9 cellular contexts compared by ENCODE assay signal in genomic region chr3:168620854-168621253, GRCh38.
DNase-seq lines count a peak whose midpoint lies in the region; ATAC-seq and TF ChIP-seq lines count a peak whose summit lies in the region.
"Had no signal": no experiment of that assay in that cellular context is flagged by ENCODE, and none has a peak within 500 bp of the region (broad histone marks: within the 10 kb centered on the region; RNA-seq: fewer than 3 reads in every experiment).

No MANE protein-coding gene starts in this region.

- no peak overlapping the region for H3K27ac Mint-ChIP-seq in activated naive CD4-positive, alpha-beta T cell treated with anti-CD3 and anti-CD28 coated beads, Interleukin-2, amount 50 U/mL, for 72 hours
- H3K27ac Mint-ChIP-seq: naive B cell had no signal

- ATAC-seq in HG03095 (IDR thresholded peaks at IDR 0.05; ENCODE audit: unreplicated experiment): peak; percentile 74
- ATAC-seq in activated naive CD4-positive, alpha-beta T cell treated with anti-CD3 and anti-CD28 coated beads, Interleukin-2, amount 50 U/mL, for 72 hours: no peak

- no peaks in the 10 kb centered on the region for H3K27me3 ChIP-seq in spleen (replicated peaks in 1 of 7)

- H3K27ac ChIP-seq in spleen: no peak overlapping the region

- no peak for TF ChIP-seq POLR2A in spleen (IDR thresholded peaks at IDR 0.05)

- H3K36me3 Mint-ChIP-seq in activated naive CD4-positive, alpha-beta T cell treated with anti-CD3 and anti-CD28 coated beads, Interleukin-2, amount 50 U/mL, for 72 hours: no peaks in the 10 kb centered on the region
- H3K36me3 Mint-ChIP-seq: naive B cell had no signal

- no peaks in the 10 kb centered on the region for H3K4me1 ChIP-seq in spleen

- DNase-seq in GM13976 (ENCODE audit: low spot score) (no peak), NCI-H748 treated with DMSO at 0.1 percent for 48 hours (lab: John Stamatoyannopoulos, UW) (peak; percentile 4), fibroblast of mammary gland (ENCODE audit: low read depth) (peak; percentile 8), retina (peak; percentile 58), NOMO-1 (lab: John Stamatoyannopoulos, UW; ENCODE audit: unreplicated experiment in 2 of 2) (no peak), spleen (no peak)
- no peak for DNase-seq in activated naive CD4-positive, alpha-beta T cell treated with anti-CD3 and anti-CD28 coated beads, Interleukin-2, amount 50 U/mL, for 72 hours (ENCODE audit: low spot score in 2 of 2)
- DNase-seq: naive B cell had no signal

- no peaks in the 10 kb centered on the region for H3K9me3 ChIP-seq in spleen

- no peak overlapping the region for H3K4me3 ChIP-seq in fibroblast of mammary gland (ENCODE audit: control insufficient read depth, low read depth, low read length)
- H3K4me3 ChIP-seq in spleen: no peak overlapping the region

- no peaks in the 10 kb centered on the region for H3K36me3 ChIP-seq in spleen

- in situ Hi-C loops in GM13976 (cut with MboI; ENCODE audit: low sequenced_read_pairs, unreplicated experiment): no loop called here

- peak; percentile 45 for TF ChIP-seq CTCF in GM13976 (IDR thresholded peaks at IDR 0.05; ENCODE audit: borderline replicate concordance, control extremely low read depth, extremely low read depth, insufficient read depth, missing control alignments)
- peak; percentile 36 for TF ChIP-seq CTCF in fibroblast of mammary gland (conservative IDR thresholded peaks at IDR 0.05; ENCODE audit: control insufficient read depth, insufficient read depth, low read depth, low read length)
- no peak for TF ChIP-seq CTCF in spleen (IDR thresholded peaks at IDR 0.05 in 8 of 11, conservative IDR thresholded peaks at IDR 0.05 in 3 of 11)

- WGBS in spleen, 5 donors: 72 to 77% (median 75%) methylated on average over 5 of the region's 5 CpGs

- intact Hi-C loops in spleen (cut with DNase I; ENCODE audit: low total_unique reads): no loop called here

- peaks cover 6% of the 10 kb centered on the region in 2 donors for H3K9me3 Mint-ChIP-seq in activated naive CD4-positive, alpha-beta T cell treated with anti-CD3 and anti-CD28 coated beads, Interleukin-2, amount 50 U/mL, for 72 hours
- H3K9me3 Mint-ChIP-seq: naive B cell had no signal

Comparison
In these comparisons a context has a peak if more than half of its experiments do, and no peak if none do; other contexts are left out.
1. DNase-seq: peak in NCI-H748 treated with DMSO at 0.1 percent for 48 hours (single experiment), fibroblast of mammary gland (single experiment) and retina (single experiment); none in GM13976 (single experiment), NOMO-1 (0 of 2), activated naive CD4-positive, alpha-beta T cell treated with anti-CD3 and anti-CD28 coated beads, Interleukin-2, amount 50 U/mL, for 72 hours (0 of 2) and spleen (single experiment).
2. CTCF ChIP-seq: peak in GM13976 (single experiment) and fibroblast of mammary gland (single experiment); none in spleen (0 of 11).